ENCODE assay signal across 1 cellular context in genomic region chr11:57709802-57710367, GRCh38.
TF ChIP-seq lines count a peak whose summit lies in the region.

No MANE protein-coding gene starts in this region.

TF ChIP-seq in GM12878, 131 proteins besides CTCF, POLR2A, EP300 and RAD21:
- TF ChIP-seq RUNX3 (IDR thresholded peaks at IDR 0.05; ENCODE audit: low read length) (peak; percentile 48; the same call in 1 of the 2 replicates), IKZF2 (IDR thresholded peaks at IDR 0.05) (0 out of 4 replicates have a peak, but pooled peaks of 1 of the 2 experiments have one; percentile 25), MEF2A (IDR thresholded peaks at IDR 0.05; ENCODE audit: insufficient read depth, low read depth, low read length) (no peak), JUNB (IDR thresholded peaks at IDR 0.05) (peak; percentile 62), HCFC1 (IDR thresholded peaks at IDR 0.05; ENCODE audit: low read length) (no peak), MAX (IDR thresholded peaks at IDR 0.05; ENCODE audit: low read depth, low read length) (no peak)
